In the genomic region with DNA sequence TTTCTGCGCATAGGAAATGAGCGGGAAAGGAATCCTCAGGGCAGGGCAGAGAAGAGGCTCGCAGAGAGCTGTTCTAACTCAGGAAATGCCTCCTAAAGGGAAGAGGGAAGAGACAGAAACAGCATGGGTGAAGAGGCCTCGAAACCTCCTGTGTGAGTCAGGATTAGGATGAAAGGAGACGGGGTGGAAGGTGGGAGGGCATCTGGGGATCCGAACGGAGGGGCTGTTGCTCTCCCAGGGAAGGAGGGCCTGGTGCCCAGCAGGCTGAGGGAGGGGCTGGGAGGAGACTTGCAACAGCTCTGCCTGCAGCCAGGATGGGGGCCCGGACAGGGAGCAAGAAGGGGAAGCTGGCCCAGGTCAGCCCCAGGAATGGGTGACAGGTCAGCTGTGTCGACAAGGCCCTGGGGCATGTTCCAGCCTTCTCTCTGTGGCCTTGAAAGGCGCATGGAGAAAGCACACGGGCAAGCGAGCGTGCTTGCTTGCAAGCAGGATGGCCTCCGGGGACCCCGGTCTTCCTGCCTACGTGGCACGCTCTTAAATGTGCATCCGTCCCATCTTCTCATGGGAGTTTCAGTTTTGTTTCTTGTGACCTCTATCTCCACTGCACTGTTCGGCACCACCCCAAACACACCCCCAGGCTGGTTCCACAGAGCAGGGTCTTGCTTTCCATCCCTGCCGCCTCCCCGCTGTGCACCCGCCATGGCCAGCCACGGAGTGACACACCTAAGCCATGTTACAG, we compare ENCODE assay signal across 8 cellular contexts.
A peak's percentile ranks its signal among the peaks of the same experiment; 100 is the strongest.
DNase-seq lines count a peak whose midpoint lies in the region; ATAC-seq and TF ChIP-seq lines count a peak whose summit lies in the region.

No MANE protein-coding gene starts in this region.

- H3K4me3 ChIP-seq in psoas muscle = no peak overlapping the region
- H3K4me3 ChIP-seq in CD4-positive, alpha-beta memory T cell (ENCODE audit: low read length in 2 of 2) = no peak overlapping the region
- H3K4me3 ChIP-seq in uterus = no peak overlapping the region

- H3K27me3 ChIP-seq in psoas muscle (ENCODE audit: insufficient read depth in 3 of 3, low read length in 2 of 3) (no peaks in the 10 kb centered on the region), uterus (no peaks in the 10 kb centered on the region)
- no peaks in the 10 kb centered on the region for H3K27me3 ChIP-seq in CD4-positive, alpha-beta memory T cell (ENCODE audit: insufficient read depth, low read length)

- no peak for TF ChIP-seq POLR2A in uterus (IDR thresholded peaks at IDR 0.05)

- DNase-seq in psoas muscle = peak; percentile 39 to 66
- DNase-seq in CD4-positive, alpha-beta memory T cell = no peak
- no peak for DNase-seq in uterus
- no peak for DNase-seq in NCI-H2227 (lab: John Stamatoyannopoulos, UW; ENCODE audit: unreplicated experiment)
- no peak for DNase-seq in activated effector memory CD4-positive, alpha-beta T cell treated with anti-CD3 and anti-CD28 coated beads, Interleukin-2, amount 50 U/mL, for 16 hours

- TF ChIP-seq CTCF in psoas muscle (IDR thresholded peaks at IDR 0.05) (no peak), uterus (IDR thresholded peaks at IDR 0.05) (no peak)

- H3K27ac ChIP-seq in cingulate gyrus (ENCODE audit: low read depth, low read length) (peak overlapping the region; percentile 65), psoas muscle (peak overlapping the region; percentile 74), uterus (peak overlapping the region in 1 of 2 donors; percentile 15)
- H3K27ac ChIP-seq in CD4-positive, alpha-beta memory T cell (ENCODE audit: low read depth, low read length) = no peak overlapping the region

- peaks cover 42 to 55% of the 10 kb centered on the region in 2 donors for H3K36me3 Mint-ChIP-seq in CD4-positive, alpha-beta memory T cell

- intact Hi-C loops in psoas muscle (cut with DNase I) = no loop called here
- intact Hi-C loops in CD4-positive, alpha-beta memory T cell (cut with micrococcal nuclease) = no loop called here
- intact Hi-C loops in uterus (cut with DNase I; ENCODE audit: low total_unique reads) = no loop called here

- no peaks in the 10 kb centered on the region for H3K9me3 Mint-ChIP-seq in CD4-positive, alpha-beta memory T cell

- POLR2A ChIA-PET in CD4-positive, alpha-beta memory T cell (lab: Charles Lee; ENCODE audit: partially characterized antibody) = no interaction called here

- 64 to 77% (median 74%) methylated on average over 22 to 23 of the region's 23 CpGs for WGBS in psoas muscle, 3 donors

- H3K4me1 ChIP-seq in psoas muscle (peaks cover 37% of the 10 kb centered on the region), uterus (no peaks in the 10 kb centered on the region)
- no peaks in the 10 kb centered on the region for H3K4me1 ChIP-seq in CD4-positive, alpha-beta memory T cell (ENCODE audit: insufficient read depth, low read length)

- no peak overlapping the region for H3K27ac Mint-ChIP-seq in CD4-positive, alpha-beta memory T cell

- CTCF ChIA-PET in CD4-positive, alpha-beta memory T cell (lab: Charles Lee; ENCODE audit: partially characterized antibody) = no interaction called here

- ATAC-seq in GM19025 (IDR thresholded peaks at IDR 0.05; ENCODE audit: low read depth, unreplicated experiment) (peak; percentile 96), HG02884 (IDR thresholded peaks at IDR 0.05; ENCODE audit: unreplicated experiment) (peak; percentile 95), psoas muscle (peak in 3 of 4 donors; percentile 31 to 38 (median 32))

- H3K36me3 ChIP-seq in psoas muscle (ENCODE audit: insufficient read depth in 1 of 2, low read depth in 1 of 2) (peaks cover 0 to 48% of the 10 kb centered on the region in 2 donors), uterus (no peaks in the 10 kb centered on the region)
- H3K36me3 ChIP-seq in CD4-positive, alpha-beta memory T cell (ENCODE audit: insufficient read depth, low read length) = peaks cover 20% of the 10 kb centered on the region

- H3K4me3 Mint-ChIP-seq in CD4-positive, alpha-beta memory T cell = no peak overlapping the region

- H3K9me3 ChIP-seq in psoas muscle (no peaks in the 10 kb centered on the region), uterus (no peaks in the 10 kb centered on the region)
- H3K9me3 ChIP-seq in CD4-positive, alpha-beta memory T cell (ENCODE audit: control insufficient read depth in 1 of 2, low read length in 2 of 2) = no peaks in the 10 kb centered on the region

- peaks cover 0 to 8% (median 4%) of the 10 kb centered on the region in 4 donors for H3K4me1 Mint-ChIP-seq in CD4-positive, alpha-beta memory T cell

- H3K27me3 Mint-ChIP-seq in CD4-positive, alpha-beta memory T cell = no peaks in the 10 kb centered on the region

Comparison
In these comparisons a context has a peak if more than half of its experiments do, and no peak if none do; other contexts are left out.
1. ATAC-seq: peak in every context shown above with its lines; median percentile 96 in GM19025; 95 in HG02884; 32 in psoas muscle.
2. DNase-seq: peak in psoas muscle (2 of 2); none in CD4-positive, alpha-beta memory T cell (0 of 5), uterus (0 of 2), NCI-H2227 (single experiment) and activated effector memory CD4-positive, alpha-beta T cell treated with anti-CD3 and anti-CD28 coated beads, Interleukin-2, amount 50 U/mL, for 16 hours (single experiment).